In genomic region chr17:74964988-74965622, GRCh38 we compare ENCODE assay signal across 23 cellular contexts. TPM values are rescaled to one million over a fixed set of nuclear protein-coding genes. Genes with fewer than 3 reads are reported as not detected.
"Had no signal": no experiment of that assay in that cellular context is flagged by ENCODE, and none has a peak within 500 bp of the region (broad histone marks: within the 10 kb centered on the region; RNA-seq: fewer than 3 reads in every experiment).

No MANE protein-coding gene starts in this region.

- H3K36me3 Mint-ChIP-seq: activated naive CD4-positive, alpha-beta T cell treated with anti-CD3 and anti-CD28 coated beads, Interleukin-2, amount 10 ng/mL, durations not matched to agents 7 days and 5 days; memory B cell; naive thymus-derived CD4-positive, alpha-beta T cell had no signal

- DNase-seq: activated CD4-positive, CD25-positive, alpha-beta regulatory T cell treated with anti-CD3 and anti-CD28 coated beads, Interleukin-2, amount 50 U/mL, for 72 hours; activated naive CD4-positive, alpha-beta T cell treated with anti-CD3 and anti-CD28 coated beads, Interleukin-2, amount 10 ng/mL, durations not matched to agents 7 days and 5 days; activated T-cell treated with anti-CD3 and anti-CD28 coated beads, Interleukin-2, amount 50 U/mL, for 1 hour; body of pancreas; erythroblast; kidney; left ventricle myocardium inferior; mucosa of descending colon; naive thymus-derived CD4-positive, alpha-beta T cell; posterior cingulate gyrus; small intestine; stimulated activated CD4-positive, alpha-beta T cell treated with anti-CD3 and anti-CD28 coated beads, Interleukin-4, amount 100 ng/mL, for 24 hours; stimulated activated naive CD8-positive, alpha-beta T cell treated with anti-CD3 and anti-CD28 coated beads, Interleukin-15, amount 100 ng/mL, for 72 hours; T-helper 9 cell had no signal

- H3K27me3 Mint-ChIP-seq: central memory CD8-positive, alpha-beta T cell; stimulated activated naive CD8-positive, alpha-beta T cell treated with anti-CD3 and anti-CD28 coated beads, Interleukin-15, amount 100 ng/mL, for 72 hours had no signal

- H3K27ac Mint-ChIP-seq: activated naive CD4-positive, alpha-beta T cell treated with anti-CD3 and anti-CD28 coated beads, Interleukin-2, amount 10 ng/mL, durations not matched to agents 7 days and 5 days; activated T-helper 2 cell treated with anti-CD3 and anti-CD28 coated beads, Interferon-gamma antibody, Interleukin-2, Interleukin-4, amounts not matched to agents 10 μg/mL and 5 μg/mL and 100 μg/mL, durations not matched to agents 14 hours and 24 hours and 36 hours; dendritic cell treated with granulocyte-macrophage colony-stimulating factor and Interleukin-4, amounts not matched to agents 40 ng/mL and 50 ng/mL, for 4 days; memory B cell; naive thymus-derived CD4-positive, alpha-beta T cell had no signal

- ATAC-seq: body of pancreas; mucosa of descending colon; naive thymus-derived CD4-positive, alpha-beta T cell; stimulated activated naive CD8-positive, alpha-beta T cell treated with anti-CD3 and anti-CD28 coated beads, Interleukin-15, amount 100 ng/mL, for 72 hours had no signal

- H3K9me3 Mint-ChIP-seq: activated naive CD4-positive, alpha-beta T cell treated with anti-CD3 and anti-CD28 coated beads, Interleukin-2, amount 10 ng/mL, durations not matched to agents 7 days and 5 days; activated T-helper 2 cell treated with anti-CD3 and anti-CD28 coated beads, Interferon-gamma antibody, Interleukin-2, Interleukin-4, amounts not matched to agents 10 μg/mL and 5 μg/mL and 100 μg/mL, durations not matched to agents 14 hours and 24 hours and 36 hours; central memory CD8-positive, alpha-beta T cell; dendritic cell treated with granulocyte-macrophage colony-stimulating factor and Interleukin-4, amounts not matched to agents 40 ng/mL and 50 ng/mL, for 4 days; memory B cell; naive thymus-derived CD4-positive, alpha-beta T cell; stimulated activated naive CD8-positive, alpha-beta T cell treated with anti-CD3 and anti-CD28 coated beads, Interleukin-15, amount 100 ng/mL, for 72 hours had no signal

- H3K27ac ChIP-seq: body of pancreas, hepatocyte, left ventricle myocardium inferior, right atrium auricular region, SK-N-MC, thoracic aorta had no signal

- H3K4me3 Mint-ChIP-seq: activated naive CD4-positive, alpha-beta T cell treated with anti-CD3 and anti-CD28 coated beads, Interleukin-2, amount 10 ng/mL, durations not matched to agents 7 days and 5 days; central memory CD8-positive, alpha-beta T cell; dendritic cell treated with granulocyte-macrophage colony-stimulating factor and Interleukin-4, amounts not matched to agents 40 ng/mL and 50 ng/mL, for 4 days; memory B cell; naive thymus-derived CD4-positive, alpha-beta T cell; stimulated activated naive CD8-positive, alpha-beta T cell treated with anti-CD3 and anti-CD28 coated beads, Interleukin-15, amount 100 ng/mL, for 72 hours had no signal

- H3K4me3 ChIP-seq: body of pancreas, hepatocyte, left ventricle myocardium inferior, mucosa of descending colon, right atrium auricular region, SK-N-MC, thoracic aorta had no signal

- H3K27me3 ChIP-seq: body of pancreas, hepatocyte, right atrium auricular region had no signal

- H3K36me3 ChIP-seq: left ventricle myocardium inferior, right atrium auricular region, thoracic aorta had no signal

RNA-seq across cellular contexts. Expression of gene OTOP3, which starts 29.4 kb away (rescaled TPM):
- total RNA-seq: activated T-helper 2 cell treated with anti-CD3 and anti-CD28 coated beads, Interferon-gamma antibody, Interleukin-2, Interleukin-4, amounts not matched to agents 10 μg/mL and 5 μg/mL and 100 μg/mL, durations not matched to agents 14 hours and 24 hours and 36 hours; kidney; left ventricle myocardium inferior; naive thymus-derived CD4-positive, alpha-beta T cell; right atrium auricular region; thoracic aorta; ureter had no signal

RNA-seq across cellular contexts. Expression of gene OTOP2, which starts 41.0 kb away (rescaled TPM):
- total RNA-seq: activated T-helper 2 cell treated with anti-CD3 and anti-CD28 coated beads, Interferon-gamma antibody, Interleukin-2, Interleukin-4, amounts not matched to agents 10 μg/mL and 5 μg/mL and 100 μg/mL, durations not matched to agents 14 hours and 24 hours and 36 hours; body of pancreas; kidney; left ventricle myocardium inferior; naive thymus-derived CD4-positive, alpha-beta T cell; right atrium auricular region; thoracic aorta; ureter had no signal

RNA-seq across cellular contexts. Expression of gene USH1G, which starts 42.0 kb away (rescaled TPM):
- total RNA-seq: activated T-helper 2 cell treated with anti-CD3 and anti-CD28 coated beads, Interferon-gamma antibody, Interleukin-2, Interleukin-4, amounts not matched to agents 10 μg/mL and 5 μg/mL and 100 μg/mL, durations not matched to agents 14 hours and 24 hours and 36 hours; left ventricle myocardium inferior; mucosa of descending colon; naive thymus-derived CD4-positive, alpha-beta T cell; thoracic aorta had no signal
